In genomic region chr7:131083781-131084180, GRCh38 we compare ENCODE assay signal across 26 cellular contexts.
DNase-seq lines count a peak whose midpoint lies in the region; ATAC-seq, FAIRE-seq and TF ChIP-seq lines count a peak whose summit lies in the region.
"Had no signal": no experiment of that assay in that cellular context is flagged by ENCODE, and none has a peak within 500 bp of the region (broad histone marks: within the 10 kb centered on the region; RNA-seq: fewer than 3 reads in every experiment).

No MANE protein-coding gene starts in this region.

- H3K9me3 Mint-ChIP-seq in activated naive CD4-positive, alpha-beta T cell treated with anti-CD3 and anti-CD28 coated beads, Interleukin-2, amount 50 U/mL, for 24 hours: no peaks in the 10 kb centered on the region
- H3K9me3 Mint-ChIP-seq in activated naive CD4-positive, alpha-beta T cell treated with anti-CD3 and anti-CD28 coated beads, Interleukin-2, amount 10 ng/mL, durations not matched to agents 7 days and 5 days: peaks cover 3% of the 10 kb centered on the region
- H3K9me3 Mint-ChIP-seq in CD4-positive, alpha-beta T cell: peaks cover 4% of the 10 kb centered on the region
- H3K9me3 Mint-ChIP-seq in activated naive CD8-positive, alpha-beta T cell treated with anti-CD3 and anti-CD28 coated beads, Interleukin-2, amount 50 U/mL, for 24 hours: peaks cover 7% of the 10 kb centered on the region
- H3K9me3 Mint-ChIP-seq in stimulated activated effector memory CD8-positive, alpha-beta T cell treated with anti-CD3 and anti-CD28 coated beads, Interleukin-12 subunit alpha, Interleukin-12 subunit beta, amount 100 ng/mL, for 72 hours: no peaks in the 10 kb centered on the region

- TF ChIP-seq POLR2A in HepG2 (IDR thresholded peaks at IDR 0.05; ENCODE audit: insufficient read depth in 1 of 2, low read depth in 2 of 2, low read length in 2 of 2): no peak

- H3K27me3 ChIP-seq in CD4-positive, alpha-beta T cell (ENCODE audit: control insufficient read depth, insufficient read depth, low read length): no peaks in the 10 kb centered on the region
- no peaks in the 10 kb centered on the region for H3K27me3 ChIP-seq in HepG2 (ENCODE audit: control insufficient read depth in 1 of 2, insufficient read depth in 2 of 2, low read length in 2 of 2)
- H3K27me3 ChIP-seq: BLaER1 had no signal

- no peaks in the 10 kb centered on the region for H3K9me3 ChIP-seq in CD4-positive, alpha-beta T cell (ENCODE audit: control insufficient read depth, low read length)
- H3K9me3 ChIP-seq in HepG2 (ENCODE audit: low read length): no peaks in the 10 kb centered on the region
- H3K9me3 ChIP-seq: BLaER1 had no signal

- peaks cover 61% of the 10 kb centered on the region for H3K4me1 Mint-ChIP-seq in activated naive CD4-positive, alpha-beta T cell treated with anti-CD3 and anti-CD28 coated beads, Interleukin-2, amount 50 U/mL, for 24 hours
- H3K4me1 Mint-ChIP-seq in activated naive CD4-positive, alpha-beta T cell treated with anti-CD3 and anti-CD28 coated beads, Interleukin-2, amount 10 ng/mL, durations not matched to agents 7 days and 5 days: peaks cover 2% of the 10 kb centered on the region
- H3K4me1 Mint-ChIP-seq in CD4-positive, alpha-beta T cell (ENCODE audit: low read depth): peaks cover 63% of the 10 kb centered on the region
- peaks cover 47% of the 10 kb centered on the region for H3K4me1 Mint-ChIP-seq in activated naive CD8-positive, alpha-beta T cell treated with anti-CD3 and anti-CD28 coated beads, Interleukin-2, amount 50 U/mL, for 24 hours
- peaks cover 48% of the 10 kb centered on the region for H3K4me1 Mint-ChIP-seq in stimulated activated effector memory CD8-positive, alpha-beta T cell treated with anti-CD3 and anti-CD28 coated beads, Interleukin-12 subunit alpha, Interleukin-12 subunit beta, amount 100 ng/mL, for 72 hours

- H3K27ac ChIP-seq in CD4-positive, alpha-beta T cell (ENCODE audit: low read depth, low read length): no peak overlapping the region
- H3K27ac ChIP-seq in HepG2 (ENCODE audit: extremely low read length, insufficient read depth, low read length): no peak overlapping the region
- H3K27ac ChIP-seq: BLaER1 had no signal

- no peak for TF ChIP-seq EP300 in HepG2 (IDR thresholded peaks at IDR 0.05; ENCODE audit: low read depth in 2 of 2, low read length in 2 of 2)
- no peak for TF ChIP-seq EP300 in HepG2 (CRISPR knock-in tag; IDR thresholded peaks at IDR 0.05; ENCODE audit: borderline replicate concordance)

- H3K4me1 ChIP-seq in HepG2 (ENCODE audit: insufficient read depth, low read length): peaks cover 58% of the 10 kb centered on the region
- H3K4me1 ChIP-seq: BLaER1 had no signal

- WGBS in HepG2 (ENCODE audit: low lambda C conversion rate): 100% methylated on average over 1 of the region's 1 CpG

- no peak overlapping the region for H3K9ac ChIP-seq in HepG2 (ENCODE audit: insufficient read depth, low read depth, low read length)
- H3K9ac ChIP-seq: BLaER1 had no signal

- no TSS peak for BruUV-seq in HepG2 (replicated peaks; lab: Mats Ljungman, UMichigan)

- H3K27ac Mint-ChIP-seq in activated naive CD4-positive, alpha-beta T cell treated with anti-CD3 and anti-CD28 coated beads, Interleukin-2, amount 50 U/mL, for 24 hours: peak overlapping the region; percentile 78
- no peak overlapping the region for H3K27ac Mint-ChIP-seq in activated naive CD4-positive, alpha-beta T cell treated with anti-CD3 and anti-CD28 coated beads, Interleukin-2, amount 10 ng/mL, durations not matched to agents 7 days and 5 days
- H3K27ac Mint-ChIP-seq in CD4-positive, alpha-beta T cell: peak overlapping the region; percentile 6
- peak overlapping the region; percentile 11 for H3K27ac Mint-ChIP-seq in activated naive CD8-positive, alpha-beta T cell treated with anti-CD3 and anti-CD28 coated beads, Interleukin-2, amount 50 U/mL, for 24 hours
- H3K27ac Mint-ChIP-seq in stimulated activated effector memory CD8-positive, alpha-beta T cell treated with anti-CD3 and anti-CD28 coated beads, Interleukin-12 subunit alpha, Interleukin-12 subunit beta, amount 100 ng/mL, for 72 hours: peak overlapping the region; percentile 55

- H3K36me3 ChIP-seq in HepG2 (replicated peaks in 1 of 2; ENCODE audit: control insufficient read depth in 1 of 2, insufficient read depth in 2 of 2, low read length in 2 of 2): peaks cover 0 to 11% of the 10 kb centered on the region in 2 experiments; a peak in 2 of 5 replicates
- H3K36me3 ChIP-seq: BLaER1 had no signal

- H3K4me3 ChIP-seq in HepG2 (replicated peaks in 1 of 3; ENCODE audit: insufficient read depth in 1 of 3, low read depth in 2 of 3, low read length in 3 of 3): no peak overlapping the region
- H3K4me3 ChIP-seq: BLaER1 had no signal

- ATAC-seq in CD4-positive, alpha-beta T cell (ENCODE audit: poor library complexity): no peak
- no peak for ATAC-seq in activated naive CD8-positive, alpha-beta T cell treated with anti-CD3 and anti-CD28 coated beads, Interleukin-2, amount 50 U/mL, for 24 hours
- no peak for ATAC-seq in stimulated activated effector memory CD8-positive, alpha-beta T cell treated with anti-CD3 and anti-CD28 coated beads, Interleukin-12 subunit alpha, Interleukin-12 subunit beta, amount 100 ng/mL, for 72 hours
- ATAC-seq in HepG2: no peak
- ATAC-seq: CD8-positive, alpha-beta T cell; Panc1 had no signal

- no peak for DNase-seq in activated naive CD4-positive, alpha-beta T cell treated with anti-CD3 and anti-CD28 coated beads, Interleukin-2, amount 10 ng/mL, durations not matched to agents 7 days and 5 days
- no peak for DNase-seq in CD4-positive, alpha-beta T cell
- no peak for DNase-seq in activated naive CD8-positive, alpha-beta T cell treated with anti-CD3 and anti-CD28 coated beads, Interleukin-2, amount 50 U/mL, for 24 hours
- no peak for DNase-seq in stimulated activated effector memory CD8-positive, alpha-beta T cell treated with anti-CD3 and anti-CD28 coated beads, Interleukin-12 subunit alpha, Interleukin-12 subunit beta, amount 100 ng/mL, for 72 hours (ENCODE audit: low spot score in 2 of 2)
- DNase-seq in NCI-H1105 (lab: John Stamatoyannopoulos, UW) (no peak), HepG2 (ENCODE audit: low spot score) (no peak), GM03348 (ENCODE audit: low spot score) (no peak)
- DNase-seq: ACHN; Calu3; CD8-positive, alpha-beta T cell; GF-D8; IMR-90; Karpas-422; MV-4-11; NCI-H1694; NCI-H2081; NCI-H2171; NCI-H345; NCI-H524; NCI-H774; NK-92 treated with Interleukin-12 subunit alpha and Interleukin-12 subunit beta, amount 100 ng/mL, for 24 hours had no signal

- TF ChIP-seq RAD21 in HepG2 (CRISPR knock-in tag; IDR thresholded peaks at IDR 0.05): no peak

- H2AFZ ChIP-seq in HepG2 (ENCODE audit: low read length): no peak overlapping the region

- CTCF ChIA-PET in activated naive CD4-positive, alpha-beta T cell treated with anti-CD3 and anti-CD28 coated beads, Interleukin-2, amount 10 ng/mL, durations not matched to agents 7 days and 5 days (lab: Charles Lee): no interaction called here
- CTCF ChIA-PET in CD4-positive, alpha-beta T cell (lab: Charles Lee): no interaction called here
- CTCF ChIA-PET in HepG2 (lab: Yijun Ruan, JAX; ENCODE audit: low intra/inter-chr PET ratio, low total read pairs): no interaction called here

- no peak for FAIRE-seq in HepG2 (lab: Jason Lieb, UNC)
- FAIRE-seq: GM19239, HTR-8/SVneo had no signal

- POLR2A ChIA-PET in CD4-positive, alpha-beta T cell (lab: Charles Lee): no interaction called here
- POLR2A ChIA-PET in HepG2 (lab: Yijun Ruan, JAX): no interaction called here

- peaks cover 91% of the 10 kb centered on the region for H3K79me2 ChIP-seq in HepG2 (ENCODE audit: insufficient read depth, low read length)

- in situ Hi-C loops in HepG2 (cut with HindIII; ENCODE audit: extremely low pct_ligation_motif_present, low pct_unique_long_range_greater_than_20kb): no loop called here

- H3K4me2 ChIP-seq in HepG2 (ENCODE audit: low read depth, low read length): no peak overlapping the region
- H3K4me2 ChIP-seq: BLaER1 had no signal

- intact Hi-C loops in CD4-positive, alpha-beta T cell (cut with DNase I, micrococcal nuclease): loop anchor here in 1 of 2 experiments (2.0 kb wide), 1 partner anchor 15 kb away; no protein-coding TSS in a partner anchor
- intact Hi-C loops in HepG2 (cut with micrococcal nuclease; ENCODE audit: unreplicated experiment): no loop called here

- H3K36me3 Mint-ChIP-seq in activated naive CD4-positive, alpha-beta T cell treated with anti-CD3 and anti-CD28 coated beads, Interleukin-2, amount 50 U/mL, for 24 hours: peaks cover 22% of the 10 kb centered on the region
- peaks cover 24% of the 10 kb centered on the region for H3K36me3 Mint-ChIP-seq in activated naive CD4-positive, alpha-beta T cell treated with anti-CD3 and anti-CD28 coated beads, Interleukin-2, amount 10 ng/mL, durations not matched to agents 7 days and 5 days
- peaks cover 55% of the 10 kb centered on the region for H3K36me3 Mint-ChIP-seq in CD4-positive, alpha-beta T cell (ENCODE audit: low read depth)
- peaks cover 28% of the 10 kb centered on the region for H3K36me3 Mint-ChIP-seq in activated naive CD8-positive, alpha-beta T cell treated with anti-CD3 and anti-CD28 coated beads, Interleukin-2, amount 50 U/mL, for 24 hours (ENCODE audit: low read depth)
- H3K36me3 Mint-ChIP-seq in stimulated activated effector memory CD8-positive, alpha-beta T cell treated with anti-CD3 and anti-CD28 coated beads, Interleukin-12 subunit alpha, Interleukin-12 subunit beta, amount 100 ng/mL, for 72 hours: peaks cover 71% of the 10 kb centered on the region

- TF ChIP-seq CTCF in CD4-positive, alpha-beta T cell (IDR thresholded peaks at IDR 0.05): no peak
- no peak for TF ChIP-seq CTCF in HepG2 (CRISPR knock-in tag; IDR thresholded peaks at IDR 0.05)

- H3K27me3 Mint-ChIP-seq in activated naive CD4-positive, alpha-beta T cell treated with anti-CD3 and anti-CD28 coated beads, Interleukin-2, amount 50 U/mL, for 24 hours: no peaks in the 10 kb centered on the region
- H3K27me3 Mint-ChIP-seq in activated naive CD4-positive, alpha-beta T cell treated with anti-CD3 and anti-CD28 coated beads, Interleukin-2, amount 10 ng/mL, durations not matched to agents 7 days and 5 days: no peaks in the 10 kb centered on the region
- no peaks in the 10 kb centered on the region for H3K27me3 Mint-ChIP-seq in CD4-positive, alpha-beta T cell
- H3K27me3 Mint-ChIP-seq in activated naive CD8-positive, alpha-beta T cell treated with anti-CD3 and anti-CD28 coated beads, Interleukin-2, amount 50 U/mL, for 24 hours: no peaks in the 10 kb centered on the region

- peak overlapping the region; percentile 6 for H3K4me3 Mint-ChIP-seq in activated naive CD4-positive, alpha-beta T cell treated with anti-CD3 and anti-CD28 coated beads, Interleukin-2, amount 50 U/mL, for 24 hours
- no peak overlapping the region for H3K4me3 Mint-ChIP-seq in activated naive CD4-positive, alpha-beta T cell treated with anti-CD3 and anti-CD28 coated beads, Interleukin-2, amount 10 ng/mL, durations not matched to agents 7 days and 5 days
- peak overlapping the region; percentile 11 for H3K4me3 Mint-ChIP-seq in CD4-positive, alpha-beta T cell
- H3K4me3 Mint-ChIP-seq in activated naive CD8-positive, alpha-beta T cell treated with anti-CD3 and anti-CD28 coated beads, Interleukin-2, amount 50 U/mL, for 24 hours: no peak overlapping the region
- H3K4me3 Mint-ChIP-seq in stimulated activated effector memory CD8-positive, alpha-beta T cell treated with anti-CD3 and anti-CD28 coated beads, Interleukin-12 subunit alpha, Interleukin-12 subunit beta, amount 100 ng/mL, for 72 hours: no peak overlapping the region

- H4K20me1 ChIP-seq in HepG2 (ENCODE audit: insufficient read depth, low read length): peaks cover 5% of the 10 kb centered on the region; the same call in 1 of the 2 replicates

Comparison
In these comparisons a context has a peak if more than half of its experiments do, and no peak if none do; other contexts are left out.
1. H3K4me3 Mint-ChIP-seq: peak in activated naive CD4-positive, alpha-beta T cell treated with anti-CD3 and anti-CD28 coated beads, Interleukin-2, amount 50 U/mL, for 24 hours (single experiment) and CD4-positive, alpha-beta T cell (single experiment); none in activated naive CD4-positive, alpha-beta T cell treated with anti-CD3 and anti-CD28 coated beads, Interleukin-2, amount 10 ng/mL, durations not matched to agents 7 days and 5 days (single experiment), activated naive CD8-positive, alpha-beta T cell treated with anti-CD3 and anti-CD28 coated beads, Interleukin-2, amount 50 U/mL, for 24 hours (single experiment) and stimulated activated effector memory CD8-positive, alpha-beta T cell treated with anti-CD3 and anti-CD28 coated beads, Interleukin-12 subunit alpha, Interleukin-12 subunit beta, amount 100 ng/mL, for 72 hours (single experiment).